29 cellular contexts compared by ENCODE assay signal in the genomic region with DNA sequence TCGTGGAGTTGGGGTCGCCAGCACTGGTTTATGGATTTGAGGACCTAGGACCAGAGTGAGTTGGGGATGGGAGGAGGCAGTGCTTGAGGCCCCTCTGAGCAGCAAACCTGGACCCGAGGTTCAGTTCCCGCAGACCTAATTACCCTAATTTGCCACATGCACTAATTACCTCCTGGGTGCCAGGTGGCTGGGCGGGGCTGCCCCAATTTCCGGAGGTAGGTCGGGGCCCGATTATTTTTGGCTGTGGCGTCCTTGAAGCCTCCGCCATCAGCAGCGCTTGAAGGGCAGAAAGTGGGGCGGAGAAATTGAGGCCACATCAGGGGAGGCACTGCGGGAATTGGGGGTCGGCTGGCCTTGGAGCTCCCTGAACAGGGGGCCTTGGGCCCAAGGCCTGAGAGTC. TPM values are rescaled to one million over a fixed set of nuclear protein-coding genes. Genes with fewer than 3 reads are reported as not detected.
DNase-seq lines count a peak whose midpoint lies in the region; ATAC-seq and TF ChIP-seq lines count a peak whose summit lies in the region.
"Had no signal": no experiment of that assay in that cellular context is flagged by ENCODE, and none has a peak within 500 bp of the region (broad histone marks: within the 10 kb centered on the region; RNA-seq: fewer than 3 reads in every experiment).

No MANE protein-coding gene starts in this region.

- CTCF ChIA-PET in OCI-LY7 (lab: Charles Lee; ENCODE audit: unreplicated experiment), result no interaction called here

- H3K27ac ChIP-seq in KMS-11, result no peak overlapping the region
- peak overlapping the region; percentile 74 for H3K27ac ChIP-seq in OCI-LY7 (ENCODE audit: low read depth, low read length, poor library complexity, severe bottlenecking)
- H3K27ac ChIP-seq: adrenal gland, left lung, neural progenitor cell, right atrium auricular region, testis had no signal

- H3K4me3 ChIP-seq in KMS-11 (IDR thresholded peaks at IDR 0.05; ENCODE audit: insufficient read depth, low read depth, low read length) (no peak overlapping the region), OCI-LY7 (ENCODE audit: low read depth, low read length, poor library complexity, severe bottlenecking) (peak overlapping the region; percentile 8)
- H3K4me3 ChIP-seq: adrenal gland, left lung, neural progenitor cell, right atrium auricular region, smooth muscle cell, testis had no signal

- no peaks in the 10 kb centered on the region for H3K27me3 ChIP-seq in KMS-11 (ENCODE audit: insufficient read depth, low read depth)
- H3K27me3 ChIP-seq: adrenal gland, left lung, neural progenitor cell, right atrium auricular region, testis had no signal

- peaks cover 6% of the 10 kb centered on the region for H3K36me3 Mint-ChIP-seq in stimulated activated effector memory CD8-positive, alpha-beta T cell treated with anti-CD3 and anti-CD28 coated beads, Interleukin-12 subunit alpha, Interleukin-12 subunit beta, amount 100 ng/mL, for 72 hours
- H3K36me3 Mint-ChIP-seq in activated naive CD8-positive, alpha-beta T cell treated with anti-CD3 and anti-CD28 coated beads for 36 hours, result no peaks in the 10 kb centered on the region
- no peaks in the 10 kb centered on the region for H3K36me3 Mint-ChIP-seq in type B pancreatic cell
- H3K36me3 Mint-ChIP-seq: neural progenitor cell had no signal

- H3K4me2 ChIP-seq in KMS-11, result peak overlapping the region; percentile 24; the same call in 1 of the 2 replicates
- peak overlapping the region; percentile 66 for H3K4me2 ChIP-seq in OCI-LY7 (ENCODE audit: low read length)
- H3K4me2 ChIP-seq: neural progenitor cell, smooth muscle cell had no signal

- H3K79me2 ChIP-seq in KMS-11 (ENCODE audit: insufficient read depth, low read depth), result no peaks in the 10 kb centered on the region
- no peaks in the 10 kb centered on the region for H3K79me2 ChIP-seq in OCI-LY7 (ENCODE audit: insufficient read depth, low read depth, low read length)

- H3K4me1 ChIP-seq in KMS-11 (ENCODE audit: low read depth, poor library complexity, severe bottlenecking) (peaks cover 40% of the 10 kb centered on the region), OCI-LY7 (ENCODE audit: insufficient read depth, low read length, poor library complexity, severe bottlenecking) (peaks cover 76% of the 10 kb centered on the region)
- H3K4me1 ChIP-seq: left lung, right atrium auricular region, testis had no signal

- DNase-seq in NCI-H1436 (lab: John Stamatoyannopoulos, UW), result peak; percentile 52
- DNase-seq in NCI-H1436 treated with DMSO at 0.1 percent for 48 hours (lab: John Stamatoyannopoulos, UW), result no peak
- DNase-seq in OCI-LY7 (ENCODE audit: low spot score), result peak; percentile 88
- DNase-seq in stimulated activated effector memory CD8-positive, alpha-beta T cell treated with anti-CD3 and anti-CD28 coated beads, Interleukin-12 subunit alpha, Interleukin-12 subunit beta, amount 100 ng/mL, for 72 hours (ENCODE audit: low spot score in 2 of 2), result no peak
- DNase-seq in NK-92 treated with Interleukin-12 subunit alpha and Interleukin-12 subunit beta, amount 100 ng/mL, for 24 hours (lab: John Stamatoyannopoulos, UW), result no peak
- DNase-seq in activated naive CD8-positive, alpha-beta T cell treated with anti-CD3 and anti-CD28 coated beads for 36 hours, result no peak
- no peak for DNase-seq in type B pancreatic cell (ENCODE audit: extremely low spot score, unreplicated experiment)
- DNase-seq: activated CD4-positive, alpha-beta T cell treated with anti-CD3 and anti-CD28 coated beads, Interleukin-2, amount 50 U/mL, for 48 hours; activated CD4-positive, CD25-positive, alpha-beta regulatory T cell treated with anti-CD3 and anti-CD28 coated beads, Interleukin-2, amount 50 U/mL, for 72 hours; activated T-cell treated with anti-CD3 and anti-CD28 coated beads, Interleukin-2, amount 50 U/mL, for 48 hours; adrenal gland; glutamatergic neuron; HCEC 1CT; left lung; mesendoderm; NCI-H1092; NCI-H2107; SHP77; stimulated activated CD4-positive, alpha-beta T cell treated with anti-CD3 and anti-CD28 coated beads, Interleukin-1b, Interleukin-23, amount 100 ng/mL, for 48 hours; testis had no signal

- H4K20me1 ChIP-seq in KMS-11 (ENCODE audit: insufficient read depth) (no peaks in the 10 kb centered on the region), OCI-LY7 (ENCODE audit: insufficient read depth, low read length) (no peaks in the 10 kb centered on the region)

- H3K9ac ChIP-seq in KMS-11, result no peak overlapping the region
- H3K9ac ChIP-seq: neural progenitor cell had no signal

- peak overlapping the region; percentile 6 for H3K27ac Mint-ChIP-seq in stimulated activated effector memory CD8-positive, alpha-beta T cell treated with anti-CD3 and anti-CD28 coated beads, Interleukin-12 subunit alpha, Interleukin-12 subunit beta, amount 100 ng/mL, for 72 hours
- no peak overlapping the region for H3K27ac Mint-ChIP-seq in activated naive CD8-positive, alpha-beta T cell treated with anti-CD3 and anti-CD28 coated beads for 36 hours
- H3K27ac Mint-ChIP-seq in type B pancreatic cell, result no peak overlapping the region
- H3K27ac Mint-ChIP-seq: dendritic cell treated with granulocyte-macrophage colony-stimulating factor and Interleukin-4, amounts not matched to agents 40 ng/mL and 50 ng/mL, for 4 days; neural progenitor cell; stimulated activated naive CD8-positive, alpha-beta T cell treated with anti-CD3 and anti-CD28 coated beads, Interleukin-15, Interleukin-2, amounts not matched to agents 100 ng/mL and 50 ng/mL, for 24 hours had no signal

- BruUV-seq in OCI-LY7 (replicated peaks; lab: Mats Ljungman, UMichigan), result no TSS peak

- peaks cover 16% of the 10 kb centered on the region for H3K27me3 Mint-ChIP-seq in activated naive CD8-positive, alpha-beta T cell treated with anti-CD3 and anti-CD28 coated beads for 36 hours
- H3K27me3 Mint-ChIP-seq in type B pancreatic cell, result peaks cover 8% of the 10 kb centered on the region
- H3K27me3 Mint-ChIP-seq: dendritic cell treated with granulocyte-macrophage colony-stimulating factor and Interleukin-4, amounts not matched to agents 40 ng/mL and 50 ng/mL, for 4 days had no signal

- POLR2A ChIA-PET in OCI-LY7 (lab: Charles Lee), result interaction anchor here (1.0 kb wide), 1 partner anchor 28 kb away, joined by 3 read pairs; a partner anchor contains a TSS

- TF ChIP-seq CTCF in KMS-11 (conservative IDR thresholded peaks at IDR 0.05; ENCODE audit: low read depth, low read length) (no peak), OCI-LY7 (conservative IDR thresholded peaks at IDR 0.05; ENCODE audit: low read length) (no peak), type B pancreatic cell (conservative IDR thresholded peaks at IDR 0.05) (no peak)

- intact Hi-C loops in OCI-LY7 (cut with micrococcal nuclease; ENCODE audit: unreplicated experiment), result no loop called here

- H2AFZ ChIP-seq in KMS-11 (ENCODE audit: low read depth), result 0 out of 2 replicates have a peak overlapping the region, but pooled peaks have one; percentile 4
- H2AFZ ChIP-seq in OCI-LY7 (ENCODE audit: low read length), result peak overlapping the region; percentile 45; the same call in 1 of the 2 replicates
- H2AFZ ChIP-seq: neural progenitor cell had no signal

- no peaks in the 10 kb centered on the region for H3K9me3 Mint-ChIP-seq in stimulated activated effector memory CD8-positive, alpha-beta T cell treated with anti-CD3 and anti-CD28 coated beads, Interleukin-12 subunit alpha, Interleukin-12 subunit beta, amount 100 ng/mL, for 72 hours
- no peaks in the 10 kb centered on the region for H3K9me3 Mint-ChIP-seq in activated naive CD8-positive, alpha-beta T cell treated with anti-CD3 and anti-CD28 coated beads for 36 hours
- no peaks in the 10 kb centered on the region for H3K9me3 Mint-ChIP-seq in type B pancreatic cell
- H3K9me3 Mint-ChIP-seq: central memory CD8-positive, alpha-beta T cell; dendritic cell treated with granulocyte-macrophage colony-stimulating factor and Interleukin-4, amounts not matched to agents 40 ng/mL and 50 ng/mL, for 4 days; stimulated activated naive CD8-positive, alpha-beta T cell treated with anti-CD3 and anti-CD28 coated beads, Interleukin-15, Interleukin-2, amounts not matched to agents 100 ng/mL and 50 ng/mL, for 24 hours had no signal

- H3K4me3 Mint-ChIP-seq in stimulated activated effector memory CD8-positive, alpha-beta T cell treated with anti-CD3 and anti-CD28 coated beads, Interleukin-12 subunit alpha, Interleukin-12 subunit beta, amount 100 ng/mL, for 72 hours, result no peak overlapping the region
- no peak overlapping the region for H3K4me3 Mint-ChIP-seq in activated naive CD8-positive, alpha-beta T cell treated with anti-CD3 and anti-CD28 coated beads for 36 hours
- H3K4me3 Mint-ChIP-seq in type B pancreatic cell, result no peak overlapping the region
- H3K4me3 Mint-ChIP-seq: central memory CD8-positive, alpha-beta T cell; dendritic cell treated with granulocyte-macrophage colony-stimulating factor and Interleukin-4, amounts not matched to agents 40 ng/mL and 50 ng/mL, for 4 days; neural progenitor cell; stimulated activated naive CD8-positive, alpha-beta T cell treated with anti-CD3 and anti-CD28 coated beads, Interleukin-15, Interleukin-2, amounts not matched to agents 100 ng/mL and 50 ng/mL, for 24 hours had no signal

- no peak for ATAC-seq in stimulated activated effector memory CD8-positive, alpha-beta T cell treated with anti-CD3 and anti-CD28 coated beads, Interleukin-12 subunit alpha, Interleukin-12 subunit beta, amount 100 ng/mL, for 72 hours
- ATAC-seq: HepG2, left lung had no signal

- H3K4me1 Mint-ChIP-seq in stimulated activated effector memory CD8-positive, alpha-beta T cell treated with anti-CD3 and anti-CD28 coated beads, Interleukin-12 subunit alpha, Interleukin-12 subunit beta, amount 100 ng/mL, for 72 hours, result peaks cover 10% of the 10 kb centered on the region
- no peaks in the 10 kb centered on the region for H3K4me1 Mint-ChIP-seq in activated naive CD8-positive, alpha-beta T cell treated with anti-CD3 and anti-CD28 coated beads for 36 hours
- no peaks in the 10 kb centered on the region for H3K4me1 Mint-ChIP-seq in type B pancreatic cell (ENCODE audit: unreplicated experiment)

- no peaks in the 10 kb centered on the region for H3K9me2 ChIP-seq in OCI-LY7 (ENCODE audit: insufficient read depth, low read length)

- H3K36me3 ChIP-seq in KMS-11 (ENCODE audit: insufficient read depth) (no peaks in the 10 kb centered on the region), OCI-LY7 (ENCODE audit: insufficient read depth, low read length) (no peaks in the 10 kb centered on the region)
- H3K36me3 ChIP-seq: adrenal gland, left lung, neural progenitor cell, right atrium auricular region had no signal

- no peaks in the 10 kb centered on the region for H3K9me3 ChIP-seq in OCI-LY7 (ENCODE audit: low read length)
- H3K9me3 ChIP-seq: adrenal gland, left lung, right atrium auricular region, testis had no signal

RNA-seq across cellular contexts. Expression of a gene that starts 5.9 kb away (rescaled TPM):
- 8.6 and 16.1 TPM in 2 replicates for total RNA-seq in OCI-LY7 (2014; rRNA removed; shearing (Covaris generic))
- total RNA-seq in OCI-LY7 (2022), result 14.8 and 15.5 TPM in 2 replicates
- total RNA-seq in activated naive CD8-positive, alpha-beta T cell treated with anti-CD3 and anti-CD28 coated beads for 36 hours, result not detected
- 20.8 and 38.6 TPM in 2 replicates for total RNA-seq in type B pancreatic cell (ENCODE audit: low replicate concordance)
- total RNA-seq: T-helper 2 cell treated with Interferon-gamma antibody and Interleukin-4, amounts not matched to agents 100 ng/mL and 5 ng/mL, for 36 hours had no signal

RNA-seq across cellular contexts. Expression of a gene that starts 27.4 kb away (rescaled TPM):
- 69.3 and 82.4 TPM in 2 replicates for total RNA-seq in OCI-LY7 (2014; rRNA removed; shearing (Covaris generic))
- total RNA-seq in OCI-LY7 (2022) (53.7 and 63.7 TPM in 2 replicates), type B pancreatic cell (ENCODE audit: low replicate concordance) (58.3 and 58.5 TPM in 2 replicates)
- total RNA-seq in activated naive CD8-positive, alpha-beta T cell treated with anti-CD3 and anti-CD28 coated beads for 36 hours, result 10 to 100 TPM; 87.4 to 89.2 TPM

RNA-seq across cellular contexts. Expression of a gene that starts 27.7 kb away (rescaled TPM):
- total RNA-seq in OCI-LY7 (2014; rRNA removed; shearing (Covaris generic)), result 225 and 255 TPM in 2 replicates
- total RNA-seq in OCI-LY7 (2022) (231 and 256 TPM in 2 replicates), type B pancreatic cell (ENCODE audit: low replicate concordance) (171 and 213 TPM in 2 replicates)
- 100 to 1,000 TPM; 169 to 174 TPM for total RNA-seq in activated naive CD8-positive, alpha-beta T cell treated with anti-CD3 and anti-CD28 coated beads for 36 hours

RNA-seq across cellular contexts. Expression of a gene that starts 51.0 kb away (rescaled TPM):
- 0.09 TPM in 1 of 2 replicates, not detected in the other for total RNA-seq in OCI-LY7 (2014; rRNA removed; shearing (Covaris generic))
- not detected in 2 replicates for total RNA-seq in OCI-LY7 (2022)
- under 1 TPM; 0.19 to 0.28 TPM for total RNA-seq in activated naive CD8-positive, alpha-beta T cell treated with anti-CD3 and anti-CD28 coated beads for 36 hours
- 6.4 and 14.8 TPM in 2 replicates for total RNA-seq in type B pancreatic cell (ENCODE audit: low replicate concordance)
- total RNA-seq: T-helper 2 cell treated with Interferon-gamma antibody and Interleukin-4, amounts not matched to agents 100 ng/mL and 5 ng/mL, for 36 hours had no signal

Comparison
In these comparisons a context has a peak if more than half of its experiments do, and no peak if none do; other contexts are left out.
1. DNase-seq: peak in NCI-H1436 (single experiment) and OCI-LY7 (single experiment); none in NCI-H1436 treated with DMSO at 0.1 percent for 48 hours (single experiment), stimulated activated effector memory CD8-positive, alpha-beta T cell treated with anti-CD3 and anti-CD28 coated beads, Interleukin-12 subunit alpha, Interleukin-12 subunit beta, amount 100 ng/mL, for 72 hours (0 of 2), NK-92 treated with Interleukin-12 subunit alpha and Interleukin-12 subunit beta, amount 100 ng/mL, for 24 hours (single experiment), activated naive CD8-positive, alpha-beta T cell treated with anti-CD3 and anti-CD28 coated beads for 36 hours (single experiment) and type B pancreatic cell (single experiment).
2. RNA of a gene that starts 5.9 kb away (total RNA-seq): 20.8 to 38.6 TPM in type B pancreatic cell and 8.6 to 16.1 TPM in OCI-LY7; not detected in activated naive CD8-positive, alpha-beta T cell treated with anti-CD3 and anti-CD28 coated beads for 36 hours; every median in the first group is over 4 times any median in the second.